In the genomic region with DNA sequence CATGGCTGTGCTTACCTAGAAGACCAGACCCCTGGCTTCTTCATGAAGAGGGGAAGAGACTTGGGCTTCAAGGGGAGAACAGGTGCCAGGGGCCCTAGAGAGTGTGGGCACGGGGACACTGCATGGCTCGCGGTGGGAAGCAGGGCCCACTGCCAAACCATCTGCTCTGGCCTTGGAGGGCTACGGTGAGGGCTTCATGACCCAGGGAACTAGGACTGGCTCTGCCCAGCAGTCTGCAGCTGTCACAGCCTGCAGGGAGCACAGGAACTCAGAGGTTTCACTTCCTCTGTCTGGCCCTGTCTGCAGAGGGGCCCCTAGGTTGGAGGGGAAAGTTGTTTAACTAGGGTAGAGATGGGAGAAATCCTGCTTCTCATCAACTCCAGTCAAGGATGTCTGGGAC, we compare ENCODE assay signal across 8 cellular contexts. TPM values are rescaled to one million over a fixed set of nuclear protein-coding genes. Genes with fewer than 3 reads are reported as not detected.
DNase-seq lines count a peak whose midpoint lies in the region; ATAC-seq and TF ChIP-seq lines count a peak whose summit lies in the region.

No MANE protein-coding gene starts in this region.

- peaks cover 47% of the 10 kb centered on the region for H3K4me1 Mint-ChIP-seq in activated T-helper 1 cell treated with anti-CD3 and anti-CD28 coated beads, Interleukin-12 subunit alpha, Interleukin-12 subunit beta, Interleukin-2, Interleukin-4 antibody, amounts not matched to agents 30 ng/mL and 10 ng/mL and 1 ng/mL, durations not matched to agents 14 hours and 24 hours and 36 hours (ENCODE audit: low read depth)
- peaks cover 15% of the 10 kb centered on the region for H3K4me1 Mint-ChIP-seq in GM23338

- H3K9me3 Mint-ChIP-seq in activated T-helper 1 cell treated with anti-CD3 and anti-CD28 coated beads, Interleukin-12 subunit alpha, Interleukin-12 subunit beta, Interleukin-2, Interleukin-4 antibody, amounts not matched to agents 30 ng/mL and 10 ng/mL and 1 ng/mL, durations not matched to agents 14 hours and 24 hours and 36 hours, result no peaks in the 10 kb centered on the region
- H3K9me3 Mint-ChIP-seq in GM23338, result no peaks in the 10 kb centered on the region; the same call in 2 of the 3 replicates

- H3K27ac ChIP-seq in prostate gland (no peak overlapping the region), GM23338 (ENCODE audit: low read depth) (no peak overlapping the region)

- WGBS in prostate gland, result 77% methylated on average over 4 of the region's 4 CpGs

- H4K20me1 ChIP-seq in GM23338 (replicated peaks; ENCODE audit: insufficient read depth), result peaks cover 2% of the 10 kb centered on the region; the same call in 1 of the 2 replicates

- peaks cover 7% of the 10 kb centered on the region; the same call in 1 of the 2 replicates for H3F3A ChIP-seq in GM23338 (replicated peaks; ENCODE audit: low read depth)

- H3K27ac Mint-ChIP-seq in activated T-helper 1 cell treated with anti-CD3 and anti-CD28 coated beads, Interleukin-12 subunit alpha, Interleukin-12 subunit beta, Interleukin-2, Interleukin-4 antibody, amounts not matched to agents 30 ng/mL and 10 ng/mL and 1 ng/mL, durations not matched to agents 14 hours and 24 hours and 36 hours, result peak overlapping the region; percentile 23
- no peak overlapping the region; the same call in 1 of the 2 replicates for H3K27ac Mint-ChIP-seq in GM23338

- TF ChIP-seq CTCF in prostate gland (IDR thresholded peaks at IDR 0.05) (no peak), GM23338 (conservative IDR thresholded peaks at IDR 0.05; ENCODE audit: low read depth in 2 of 2) (no peak)

- ATAC-seq in HG03432 (IDR thresholded peaks at IDR 0.05; ENCODE audit: unreplicated experiment), result peak; percentile 45
- ATAC-seq in GM23338, result no peak

- H3K79me2 ChIP-seq in GM23338 (replicated peaks; ENCODE audit: insufficient read depth), result peaks cover 5% of the 10 kb centered on the region; the same call in 1 of the 2 replicates

- no peak overlapping the region for H2AFZ ChIP-seq in GM23338

- H3K36me3 ChIP-seq in prostate gland (no peaks in the 10 kb centered on the region), GM23338 (ENCODE audit: insufficient read depth) (no peaks in the 10 kb centered on the region; the same call in 1 of the 2 replicates)

- no peaks in the 10 kb centered on the region for H3K9me3 ChIP-seq in prostate gland

- no peaks in the 10 kb centered on the region for H3K27me3 ChIP-seq in prostate gland (replicated peaks; ENCODE audit: insufficient read depth)
- no peaks in the 10 kb centered on the region for H3K27me3 ChIP-seq in GM23338 (ENCODE audit: insufficient read depth)

- H3K4me3 Mint-ChIP-seq in activated T-helper 1 cell treated with anti-CD3 and anti-CD28 coated beads, Interleukin-12 subunit alpha, Interleukin-12 subunit beta, Interleukin-2, Interleukin-4 antibody, amounts not matched to agents 30 ng/mL and 10 ng/mL and 1 ng/mL, durations not matched to agents 14 hours and 24 hours and 36 hours, result peak overlapping the region; percentile 33
- no peak overlapping the region for H3K4me3 Mint-ChIP-seq in GM23338

- H3K4me2 ChIP-seq in GM23338, result no peak overlapping the region

- intact Hi-C loops in activated T-helper 1 cell treated with anti-CD3 and anti-CD28 coated beads, Interleukin-12 subunit alpha, Interleukin-12 subunit beta, Interleukin-2, Interleukin-4 antibody, amounts not matched to agents 30 ng/mL and 10 ng/mL and 1 ng/mL, durations not matched to agents 14 hours and 24 hours and 36 hours (cut with micrococcal nuclease), result no loop called here
- intact Hi-C loops in prostate gland (cut with DNase I), result no loop called here

- TF ChIP-seq POLR2A in GM19099 (IDR thresholded peaks at IDR 0.05; ENCODE audit: extremely low read depth, insufficient read length, low read depth) (peak; percentile 37), prostate gland (IDR thresholded peaks at IDR 0.05) (no peak)

- no peaks in the 10 kb centered on the region for H3K9me2 ChIP-seq in GM23338 (ENCODE audit: insufficient read depth)

- peaks cover 1% of the 10 kb centered on the region for H3K27me3 Mint-ChIP-seq in activated T-helper 1 cell treated with anti-CD3 and anti-CD28 coated beads, Interleukin-12 subunit alpha, Interleukin-12 subunit beta, Interleukin-2, Interleukin-4 antibody, amounts not matched to agents 30 ng/mL and 10 ng/mL and 1 ng/mL, durations not matched to agents 14 hours and 24 hours and 36 hours (ENCODE audit: insufficient read depth)
- peaks cover 16% of the 10 kb centered on the region for H3K27me3 Mint-ChIP-seq in GM23338 (ENCODE audit: insufficient read depth, low read depth, poor library complexity)

- H3K4me3 ChIP-seq in prostate gland (no peak overlapping the region), GM23338 (no peak overlapping the region)

- H3K36me3 Mint-ChIP-seq in activated T-helper 1 cell treated with anti-CD3 and anti-CD28 coated beads, Interleukin-12 subunit alpha, Interleukin-12 subunit beta, Interleukin-2, Interleukin-4 antibody, amounts not matched to agents 30 ng/mL and 10 ng/mL and 1 ng/mL, durations not matched to agents 14 hours and 24 hours and 36 hours (ENCODE audit: low read depth), result peaks cover 37% of the 10 kb centered on the region
- peaks cover 38% of the 10 kb centered on the region for H3K36me3 Mint-ChIP-seq in GM23338 (ENCODE audit: low read depth)

- H3K4me1 ChIP-seq in prostate gland (replicated peaks) (no peaks in the 10 kb centered on the region), GM23338 (ENCODE audit: insufficient read depth) (0 out of 2 replicates have a peak, but pooled peaks cover 4% of the 10 kb centered on the region)

- peak; percentile 11 for DNase-seq in D341Med (ENCODE audit: low spot score)
- no peak for DNase-seq in activated T-helper 1 cell treated with anti-CD3 and anti-CD28 coated beads, Interleukin-12 subunit alpha, Interleukin-12 subunit beta, Interleukin-2, Interleukin-4 antibody, amounts not matched to agents 30 ng/mL and 10 ng/mL and 1 ng/mL, durations not matched to agents 14 hours and 24 hours and 36 hours (ENCODE audit: low spot score)
- DNase-seq in GOT3 (lab: John Stamatoyannopoulos, UW), result no peak
- no peak for DNase-seq in prostate gland (ENCODE audit: low spot score)
- no peak for DNase-seq in retina
- no peak for DNase-seq in GM23338 (ENCODE audit: low spot score)

TF ChIP-seq in GM23338, 12 proteins besides CTCF, POLR2A, EP300 and RAD21 (continues in another document):
- no peak for TF ChIP-seq EZH2phosphoT487 (IDR thresholded peaks at IDR 0.05; ENCODE audit: unreplicated experiment)
- no peak for TF ChIP-seq POLR2AphosphoS5 (IDR thresholded peaks at IDR 0.05; ENCODE audit: low read depth)
- TF ChIP-seq NANOG (IDR thresholded peaks at IDR 0.05; ENCODE audit: borderline replicate concordance), result no peak
- TF ChIP-seq ZNF331 (CRISPR knock-in tag; IDR thresholded peaks at IDR 0.05; ENCODE audit: low read depth), result no peak
- TF ChIP-seq STAT1 (IDR thresholded peaks at IDR 0.05; ENCODE audit: unreplicated experiment), result no peak

RNA-seq across cellular contexts. Expression of a gene that starts 4.3 kb away (rescaled TPM):
- total RNA-seq in activated T-helper 1 cell treated with anti-CD3 and anti-CD28 coated beads, Interleukin-12 subunit alpha, Interleukin-12 subunit beta, Interleukin-2, Interleukin-4 antibody, amounts not matched to agents 30 ng/mL and 10 ng/mL and 1 ng/mL, durations not matched to agents 14 hours and 24 hours and 36 hours, result 143 and 152 TPM in 2 replicates
- 100 to 1,000 TPM; 142 to 151 TPM for total RNA-seq in prostate gland
- total RNA-seq in GM23338 (2014; rRNA removed; shearing (Covaris generic)), result 39.0 and 45.9 TPM in 2 replicates
- polyA plus RNA-seq in GM23338 (2016; fragmentation: Nextera tagmentation; extraction: Ambion mirVana), result 52.3 and 56.3 TPM in 2 replicates

RNA-seq across cellular contexts. Expression of a gene that starts 13.0 kb away (rescaled TPM):
- 25.3 and 27.2 TPM in 2 replicates for total RNA-seq in activated T-helper 1 cell treated with anti-CD3 and anti-CD28 coated beads, Interleukin-12 subunit alpha, Interleukin-12 subunit beta, Interleukin-2, Interleukin-4 antibody, amounts not matched to agents 30 ng/mL and 10 ng/mL and 1 ng/mL, durations not matched to agents 14 hours and 24 hours and 36 hours
- 1 to 10 TPM; 6.6 to 8.9 TPM for total RNA-seq in prostate gland
- 33.0 and 34.1 TPM in 2 replicates for total RNA-seq in GM23338 (2014; rRNA removed; shearing (Covaris generic))
- polyA plus RNA-seq in GM23338 (2016; fragmentation: Nextera tagmentation; extraction: Ambion mirVana), result 85.9 and 91.1 TPM in 2 replicates

RNA-seq across cellular contexts. Expression of a gene that starts 14.5 kb away (rescaled TPM):
- total RNA-seq in activated T-helper 1 cell treated with anti-CD3 and anti-CD28 coated beads, Interleukin-12 subunit alpha, Interleukin-12 subunit beta, Interleukin-2, Interleukin-4 antibody, amounts not matched to agents 30 ng/mL and 10 ng/mL and 1 ng/mL, durations not matched to agents 14 hours and 24 hours and 36 hours, result 8.5 and 8.9 TPM in 2 replicates
- total RNA-seq in prostate gland, result 10 to 100 TPM; 56.1 to 60.3 TPM
- 9.6 and 11.3 TPM in 2 replicates for total RNA-seq in GM23338 (2014; rRNA removed; shearing (Covaris generic))
- 12.9 and 15.5 TPM in 2 replicates for polyA plus RNA-seq in GM23338 (2016; fragmentation: Nextera tagmentation; extraction: Ambion mirVana)

RNA-seq across cellular contexts. Expression of a gene that starts 48.4 kb away (rescaled TPM):
- total RNA-seq in activated T-helper 1 cell treated with anti-CD3 and anti-CD28 coated beads, Interleukin-12 subunit alpha, Interleukin-12 subunit beta, Interleukin-2, Interleukin-4 antibody, amounts not matched to agents 30 ng/mL and 10 ng/mL and 1 ng/mL, durations not matched to agents 14 hours and 24 hours and 36 hours, result 16.8 and 17.2 TPM in 2 replicates
- total RNA-seq in prostate gland, result 1 to 10 TPM; 2.5 to 6.4 TPM
- total RNA-seq in GM23338 (2014; rRNA removed; shearing (Covaris generic)), result 0.89 and 1.9 TPM in 2 replicates
- 0.55 and 0.77 TPM in 2 replicates for polyA plus RNA-seq in GM23338 (2016; fragmentation: Nextera tagmentation; extraction: Ambion mirVana)

RNA-seq across cellular contexts. Expression of a gene that starts 49.0 kb away (rescaled TPM):
- 30.5 and 32.8 TPM in 2 replicates for total RNA-seq in activated T-helper 1 cell treated with anti-CD3 and anti-CD28 coated beads, Interleukin-12 subunit alpha, Interleukin-12 subunit beta, Interleukin-2, Interleukin-4 antibody, amounts not matched to agents 30 ng/mL and 10 ng/mL and 1 ng/mL, durations not matched to agents 14 hours and 24 hours and 36 hours
- total RNA-seq in prostate gland, result 10 to 100 TPM; 20.5 to 31.8 TPM
- 81.1 and 84.7 TPM in 2 replicates for total RNA-seq in GM23338 (2014; rRNA removed; shearing (Covaris generic))
- polyA plus RNA-seq in GM23338 (2016; fragmentation: Nextera tagmentation; extraction: Ambion mirVana), result 33.3 and 39.4 TPM in 2 replicates
